ENCODE assay signal across 1 cellular context in genomic region chr17:79803997-79804855, GRCh38.
TF ChIP-seq lines count a peak whose summit lies in the region.

No MANE protein-coding gene starts in this region.

TF ChIP-seq in HEK293, 187 proteins besides CTCF, POLR2A, EP300 and RAD21 (continued from another document and continues in another):
- TF ChIP-seq ZNF521 (tag by site-specific recombination; IDR thresholded peaks at IDR 0.05) = no peak
- TF ChIP-seq ZNF138 (tag by site-specific recombination; IDR thresholded peaks at IDR 0.05; ENCODE audit: borderline replicate concordance) = no peak
- no peak for TF ChIP-seq ZNF514 (tag by site-specific recombination; IDR thresholded peaks at IDR 0.05)
- TF ChIP-seq KLF1 (tag by site-specific recombination; IDR thresholded peaks at IDR 0.05) = peak; percentile 41; the same call in 1 of the 2 replicates
- TF ChIP-seq ZFP37 (tag by site-specific recombination; IDR thresholded peaks at IDR 0.05) = 0 out of 2 replicates have a peak, but pooled peaks have one; percentile 66
- TF ChIP-seq ZNF426 (tag by site-specific recombination; IDR thresholded peaks at IDR 0.05) = no peak
- peak; percentile 11 for TF ChIP-seq SETDB1 (IDR thresholded peaks at IDR 0.05; ENCODE audit: insufficient read length, low read length)
- TF ChIP-seq ZNF529 (tag by site-specific recombination; IDR thresholded peaks at IDR 0.05; ENCODE audit: insufficient replicate concordance) = no peak
- TF ChIP-seq PRDM4 (tag by site-specific recombination; IDR thresholded peaks at IDR 0.05) = no peak
- no peak for TF ChIP-seq ZNF223 (tag by site-specific recombination; IDR thresholded peaks at IDR 0.05)
- no peak for TF ChIP-seq ZNF624 (tag by site-specific recombination; IDR thresholded peaks at IDR 0.05)
- 0 out of 2 replicates have a peak, but pooled peaks have one; percentile 30 for TF ChIP-seq ZBTB8A (tag by site-specific recombination; IDR thresholded peaks at IDR 0.05)
- no peak for TF ChIP-seq ZBTB1 (tag by site-specific recombination; IDR thresholded peaks at IDR 0.05)
- no peak for TF ChIP-seq BCL11B (tag by site-specific recombination; IDR thresholded peaks at IDR 0.05; ENCODE audit: low read depth)
- peak; percentile 52; the same call in 1 of the 2 replicates for TF ChIP-seq ZBTB10 (tag by site-specific recombination; IDR thresholded peaks at IDR 0.05)
- no peak for TF ChIP-seq ZBTB21 (tag by site-specific recombination; IDR thresholded peaks at IDR 0.05)
- TF ChIP-seq EGR2 (tag by site-specific recombination; IDR thresholded peaks at IDR 0.05; ENCODE audit: low read depth) = no peak
- peak; percentile 29; the same call in 1 of the 2 replicates for TF ChIP-seq KLF8 (tag by site-specific recombination; IDR thresholded peaks at IDR 0.05)
- TF ChIP-seq ZNF596 (tag by site-specific recombination; IDR thresholded peaks at IDR 0.05) = no peak
- no peak for TF ChIP-seq ZNF600 (tag by site-specific recombination; IDR thresholded peaks at IDR 0.05)
- no peak for TF ChIP-seq ZBTB49 (tag by site-specific recombination; IDR thresholded peaks at IDR 0.05; ENCODE audit: low read depth)
- peak; percentile 26; the same call in 1 of the 2 replicates for TF ChIP-seq KLF9 (tag by site-specific recombination; IDR thresholded peaks at IDR 0.05; ENCODE audit: low read depth)
- TF ChIP-seq SCRT2 (tag by site-specific recombination; IDR thresholded peaks at IDR 0.05) = no peak
- TF ChIP-seq ZNF214 (tag by site-specific recombination; IDR thresholded peaks at IDR 0.05; ENCODE audit: borderline replicate concordance) = no peak
- no peak for TF ChIP-seq ZNF677 (tag by site-specific recombination; IDR thresholded peaks at IDR 0.05)
- TF ChIP-seq ZNF18 (tag by site-specific recombination; IDR thresholded peaks at IDR 0.05) = no peak
- no peak for TF ChIP-seq PATZ1 (tag by site-specific recombination; IDR thresholded peaks at IDR 0.05)
- TF ChIP-seq ZNF341 (tag by site-specific recombination; IDR thresholded peaks at IDR 0.05; ENCODE audit: low read depth) = 0 out of 2 replicates have a peak, but pooled peaks have one; percentile 7
- TF ChIP-seq ZNF175 (tag by site-specific recombination; IDR thresholded peaks at IDR 0.05) = no peak
- TF ChIP-seq ZNF571 (tag by site-specific recombination; IDR thresholded peaks at IDR 0.05) = no peak
- no peak for TF ChIP-seq PRDM2 (tag by site-specific recombination; IDR thresholded peaks at IDR 0.05; ENCODE audit: borderline replicate concordance)
- peak; percentile 68 for TF ChIP-seq SP2 (tag by site-specific recombination; IDR thresholded peaks at IDR 0.05)
- no peak for TF ChIP-seq KLF7 (tag by site-specific recombination; IDR thresholded peaks at IDR 0.05; ENCODE audit: borderline replicate concordance)
- no peak for TF ChIP-seq BCL6B (tag by site-specific recombination; IDR thresholded peaks at IDR 0.05)
- TF ChIP-seq ZFP69B (tag by site-specific recombination; IDR thresholded peaks at IDR 0.05) = no peak
- TF ChIP-seq ZFHX2 (tag by site-specific recombination; conservative IDR thresholded peaks at IDR 0.05) = peak; percentile 44
- no peak for TF ChIP-seq ZNF19 (tag by site-specific recombination; IDR thresholded peaks at IDR 0.05; ENCODE audit: low read depth)
- no peak for TF ChIP-seq KLF10 (tag by site-specific recombination; IDR thresholded peaks at IDR 0.05)
- no peak for TF ChIP-seq ZNF311 (tag by site-specific recombination; IDR thresholded peaks at IDR 0.05; ENCODE audit: borderline replicate concordance)
- no peak for TF ChIP-seq ZNF202 (tag by site-specific recombination; IDR thresholded peaks at IDR 0.05; ENCODE audit: borderline replicate concordance)
- no peak for TF ChIP-seq ZNF639 (tag by site-specific recombination; IDR thresholded peaks at IDR 0.05)
- no peak for TF ChIP-seq ZNF423 (tag by site-specific recombination; IDR thresholded peaks at IDR 0.05)
- TF ChIP-seq ZNF558 (tag by site-specific recombination; IDR thresholded peaks at IDR 0.05) = no peak
- no peak for TF ChIP-seq ZNF670 (tag by site-specific recombination; IDR thresholded peaks at IDR 0.05; ENCODE audit: low read depth)
- 0 out of 2 replicates have a peak, but pooled peaks have one; percentile 48 for TF ChIP-seq ZNF24 (tag by site-specific recombination; IDR thresholded peaks at IDR 0.05)
